Comparison of ENCODE assay signal across 20 cellular contexts in genomic region chr1:2977886-2978611, GRCh38. TPM values are rescaled to one million over a fixed set of nuclear protein-coding genes. Genes with fewer than 3 reads are reported as not detected.
A peak's percentile ranks its signal among the peaks of the same experiment; 100 is the strongest.
DNase-seq lines count a peak whose midpoint lies in the region; ATAC-seq and TF ChIP-seq lines count a peak whose summit lies in the region.
"Had no signal": no experiment of that assay in that cellular context is flagged by ENCODE, and none has a peak within 500 bp of the region (broad histone marks: within the 10 kb centered on the region; RNA-seq: fewer than 3 reads in every experiment).

No MANE protein-coding gene starts in this region.

- no peaks in the 10 kb centered on the region for H3K9me3 ChIP-seq in suprapubic skin
- H3K9me3 ChIP-seq: BLaER1 treated with 17β-estradiol and CSF1 and Interleukin-3, amounts not matched to agents 10 nM and 100 nM had no signal

- H3K27ac ChIP-seq in suprapubic skin: no peak overlapping the region
- H3K27ac ChIP-seq: BLaER1 treated with 17β-estradiol and CSF1 and Interleukin-3, amounts not matched to agents 10 nM and 100 nM had no signal

- ATAC-seq in activated B cell treated with CpG ODN at 0.5 μM for 24 hours (ENCODE audit: low read depth) (no peak), left lobe of liver (no peak), HG03095 (IDR thresholded peaks at IDR 0.05; ENCODE audit: unreplicated experiment) (no peak), GM21576 (IDR thresholded peaks at IDR 0.05; ENCODE audit: unreplicated experiment) (no peak)
- ATAC-seq: CD8-positive, alpha-beta T cell had no signal

- H3K36me3 Mint-ChIP-seq in activated B cell treated with CpG ODN at 0.5 μM for 24 hours (ENCODE audit: low read depth): no peaks in the 10 kb centered on the region
- H3K36me3 Mint-ChIP-seq: CD8-positive, alpha-beta T cell; IgD-negative memory B cell had no signal

- TF ChIP-seq CTCF in activated B cell treated with CpG ODN at 0.5 μM for 24 hours (IDR thresholded peaks at IDR 0.05) (no peak), suprapubic skin (IDR thresholded peaks at IDR 0.05) (no peak)

- 66% methylated on average over 4 of the region's 7 CpGs for WGBS in suprapubic skin

- H3K27me3 Mint-ChIP-seq in activated B cell treated with CpG ODN at 0.5 μM for 24 hours: no peaks in the 10 kb centered on the region
- H3K27me3 Mint-ChIP-seq: IgD-negative memory B cell had no signal

- intact Hi-C loops in activated B cell treated with CpG ODN at 0.5 μM for 24 hours (cut with micrococcal nuclease): no loop called here

- no peak overlapping the region for H3K4me3 Mint-ChIP-seq in activated B cell treated with CpG ODN at 0.5 μM for 24 hours
- H3K4me3 Mint-ChIP-seq: CD8-positive, alpha-beta T cell; IgD-negative memory B cell had no signal

- no peak overlapping the region for H3K4me3 ChIP-seq in suprapubic skin
- H3K4me3 ChIP-seq: BLaER1 treated with 17β-estradiol and CSF1 and Interleukin-3, amounts not matched to agents 10 nM and 100 nM had no signal

- H3K27me3 ChIP-seq in suprapubic skin: peaks cover 58% of the 10 kb centered on the region

- H3K27ac Mint-ChIP-seq in activated B cell treated with CpG ODN at 0.5 μM for 24 hours: no peak overlapping the region
- H3K27ac Mint-ChIP-seq: CD8-positive, alpha-beta T cell; IgD-negative memory B cell had no signal

- POLR2A ChIA-PET in activated B cell treated with CpG ODN at 0.5 μM for 24 hours (lab: Charles Lee): no interaction called here

- H3K9me3 Mint-ChIP-seq in activated B cell treated with CpG ODN at 0.5 μM for 24 hours: no peaks in the 10 kb centered on the region
- H3K9me3 Mint-ChIP-seq: CD8-positive, alpha-beta T cell; IgD-negative memory B cell had no signal

- H3K4me1 ChIP-seq in suprapubic skin: no peaks in the 10 kb centered on the region

- no peaks in the 10 kb centered on the region for H3K36me3 ChIP-seq in suprapubic skin
- H3K36me3 ChIP-seq: BLaER1 treated with 17β-estradiol and CSF1 and Interleukin-3, amounts not matched to agents 10 nM and 100 nM had no signal

- no peak for TF ChIP-seq EP300 in suprapubic skin (IDR thresholded peaks at IDR 0.05)

- DNase-seq in D341Med (ENCODE audit: low spot score) (peak; percentile 5), activated B cell treated with CpG ODN at 0.5 μM for 24 hours (peak; percentile 2), left lobe of liver (ENCODE audit: low spot score) (peak; percentile 33), suprapubic skin (ENCODE audit: low spot score in 2 of 2) (peak; percentile 30 to 56), activated gamma-delta T cell (lab: John Stamatoyannopoulos, UW) (no peak)
- DNase-seq: DMS79, Karpas-422, NCI-H1436, NCI-H1930, NCI-H226, NCI-H524, RPMI8226, SHP77 treated with DMSO at 0.1 percent for 48 hours had no signal

- CTCF ChIA-PET in activated B cell treated with CpG ODN at 0.5 μM for 24 hours (lab: Charles Lee): no interaction called here

- TF ChIP-seq POLR2A in suprapubic skin (IDR thresholded peaks at IDR 0.05): no peak

- peaks cover 5% of the 10 kb centered on the region for H3K4me1 Mint-ChIP-seq in activated B cell treated with CpG ODN at 0.5 μM for 24 hours
- H3K4me1 Mint-ChIP-seq: IgD-negative memory B cell had no signal

RNA-seq across cellular contexts. Expression of gene ACTRT2, which starts 43.2 kb away (rescaled TPM):
- total RNA-seq in activated B cell treated with CpG ODN at 0.5 μM for 24 hours (not detected in 2 replicates), left lobe of liver (not detected), suprapubic skin (not detected)
- total RNA-seq: CD8-positive, alpha-beta T cell; H4; MCF 10A had no signal
